In the genomic region with DNA sequence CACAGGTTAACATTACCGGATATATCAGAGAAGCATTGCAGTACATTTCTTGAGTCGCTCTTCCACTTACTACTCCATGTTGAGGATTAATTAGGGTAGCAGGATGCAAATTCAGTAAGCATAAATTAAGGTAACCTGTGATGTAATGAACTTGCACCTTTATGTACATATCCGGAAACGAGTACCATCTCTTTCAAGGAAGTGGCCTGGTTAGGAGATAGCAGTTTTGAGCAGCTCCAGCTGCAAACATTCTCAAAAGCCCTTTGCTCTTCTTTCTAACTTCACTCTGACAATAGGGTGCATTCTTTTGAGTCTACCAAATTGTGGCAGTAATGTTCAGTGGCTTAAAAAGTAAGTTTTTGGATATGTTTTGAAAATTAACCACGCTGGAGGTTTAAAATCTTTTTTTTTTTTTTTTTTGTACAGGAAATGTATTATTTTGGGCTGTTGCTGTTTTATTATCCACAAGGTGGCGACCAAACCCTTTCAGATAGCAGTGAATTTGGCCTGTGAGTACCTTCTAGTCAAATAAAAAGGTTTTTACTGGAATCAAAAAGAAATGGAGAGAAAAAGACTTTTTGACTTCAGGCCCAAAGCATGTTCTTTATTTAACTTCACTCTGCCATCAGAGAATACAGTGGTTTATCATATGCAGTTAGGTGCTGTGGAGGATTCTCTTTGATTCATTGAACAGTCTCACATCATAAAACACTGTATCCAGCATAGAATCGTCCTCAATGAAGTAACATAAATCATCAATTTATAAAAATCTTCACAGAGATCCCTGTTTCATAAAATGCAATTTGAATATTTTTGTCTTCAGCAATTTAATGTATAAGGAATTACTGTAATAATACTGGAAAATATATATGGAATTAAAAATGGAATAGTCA, we compare ENCODE assay signal across 8 cellular contexts. TPM values are rescaled to one million over a fixed set of nuclear protein-coding genes. Genes with fewer than 3 reads are reported as not detected.
DNase-seq lines count a peak whose midpoint lies in the region; ATAC-seq and TF ChIP-seq lines count a peak whose summit lies in the region.

No MANE protein-coding gene starts in this region.

- H4K20me1 ChIP-seq in H9 (ENCODE audit: control insufficient read depth, insufficient read depth, insufficient read length): no peaks in the 10 kb centered on the region

- no peaks in the 10 kb centered on the region for H3K79me2 ChIP-seq in H9 (ENCODE audit: insufficient read depth, low read length)

- H3K4me1 Mint-ChIP-seq in H9: peaks cover 11 to 15% of the 10 kb centered on the region in 2 experiments
- peaks cover 24% of the 10 kb centered on the region for H3K4me1 Mint-ChIP-seq in activated naive CD8-positive, alpha-beta T cell (ENCODE audit: low read depth)
- peaks cover 16% of the 10 kb centered on the region for H3K4me1 Mint-ChIP-seq in stimulated activated naive CD8-positive, alpha-beta T cell treated with anti-CD3 and anti-CD28 coated beads, Interleukin-15, amount 100 ng/mL, for 72 hours

- WGBS in H9 (ENCODE audit: extremely low coverage, insufficient read length, low lambda C conversion rate): no CpG with 5 or more reads among the region's 7 CpGs

- no peak overlapping the region for H3K27ac Mint-ChIP-seq in H9
- peak overlapping the region; percentile 88 for H3K27ac Mint-ChIP-seq in activated naive CD8-positive, alpha-beta T cell
- peak overlapping the region; percentile 94 to 96 for H3K27ac Mint-ChIP-seq in stimulated activated naive CD8-positive, alpha-beta T cell treated with anti-CD3 and anti-CD28 coated beads, Interleukin-15, amount 100 ng/mL, for 72 hours

- no peaks in the 10 kb centered on the region for H3K27me3 ChIP-seq in H9 (ENCODE audit: insufficient read depth, low read length)

- no peak overlapping the region for H3T11ph ChIP-seq in H9 (ENCODE audit: low read length)

- H3K27ac ChIP-seq in H9 (ENCODE audit: insufficient read length, low read depth, low read length): no peak overlapping the region

- H3K4me1 ChIP-seq in H9 (ENCODE audit: insufficient read depth, low read length): no peaks in the 10 kb centered on the region

- H2BK20ac ChIP-seq in H9 (ENCODE audit: low read depth, low read length, poor library complexity, severe bottlenecking): peak overlapping the region; percentile 26

- no peak overlapping the region for H3K18ac ChIP-seq in H9 (ENCODE audit: insufficient read length, low read depth, low read length)

- no peak overlapping the region for H4K91ac ChIP-seq in H9 (ENCODE audit: insufficient read length, low read depth, low read length)

- H3K14ac ChIP-seq in H9 (ENCODE audit: insufficient read depth, low read length): no peak overlapping the region

- no peaks in the 10 kb centered on the region for H3K9me3 ChIP-seq in H9 (ENCODE audit: control insufficient read depth, low read depth, low read length)

- no peak overlapping the region for H2BK120ac ChIP-seq in H9 (ENCODE audit: low read depth, low read length, poor library complexity, severe bottlenecking)

- no peak overlapping the region for H2BK12ac ChIP-seq in H9 (ENCODE audit: insufficient read length, low read depth, low read length)

- H2BK5ac ChIP-seq in H9 (ENCODE audit: insufficient read length, low read length): no peak overlapping the region

- intact Hi-C loops in left ventricle myocardium superior (cut with micrococcal nuclease): no loop called here

- no peak overlapping the region for H3K4me2 ChIP-seq in H9 (ENCODE audit: insufficient read depth, insufficient read length, low read length)

- no peak overlapping the region for H2BK15ac ChIP-seq in H9 (ENCODE audit: low read depth, low read length)

- H3K79me1 ChIP-seq in H9 (ENCODE audit: insufficient read depth, low read depth, low read length, poor library complexity, severe bottlenecking): no peaks in the 10 kb centered on the region

- peak; percentile 40 for ATAC-seq in left ventricle myocardium superior
- peak; percentile 79 for ATAC-seq in stimulated activated naive CD8-positive, alpha-beta T cell treated with anti-CD3 and anti-CD28 coated beads, Interleukin-15, amount 100 ng/mL, for 72 hours
- ATAC-seq in GM18873 (IDR thresholded peaks at IDR 0.05; ENCODE audit: low FRiP score, unreplicated experiment): no peak

- no peaks in the 10 kb centered on the region; a peak in 1 of 5 replicates for H3K9me3 Mint-ChIP-seq in H9
- no peaks in the 10 kb centered on the region for H3K9me3 Mint-ChIP-seq in activated naive CD8-positive, alpha-beta T cell (ENCODE audit: low read depth)
- no peaks in the 10 kb centered on the region for H3K9me3 Mint-ChIP-seq in stimulated activated naive CD8-positive, alpha-beta T cell treated with anti-CD3 and anti-CD28 coated beads, Interleukin-15, amount 100 ng/mL, for 72 hours

- no peak overlapping the region for H2AFZ ChIP-seq in H9 (ENCODE audit: low read length)

- H3K4me3 Mint-ChIP-seq in H9: no peak overlapping the region
- H3K4me3 Mint-ChIP-seq in activated naive CD8-positive, alpha-beta T cell: peak overlapping the region; percentile 68
- peak overlapping the region; percentile 75 to 77 for H3K4me3 Mint-ChIP-seq in stimulated activated naive CD8-positive, alpha-beta T cell treated with anti-CD3 and anti-CD28 coated beads, Interleukin-15, amount 100 ng/mL, for 72 hours

- no peak overlapping the region for H2AK5ac ChIP-seq in H9 (ENCODE audit: insufficient read length, low read length)

- H3K9ac ChIP-seq in H9 (ENCODE audit: extremely low read depth, insufficient read length, low read length): no peak overlapping the region

- H4K8ac ChIP-seq in H9 (replicated peaks; ENCODE audit: insufficient read length, low read depth, low read length): no peak overlapping the region

- no peaks in the 10 kb centered on the region for H3K23me2 ChIP-seq in H9 (ENCODE audit: insufficient read length, low read depth, low read length, poor library complexity, severe bottlenecking)

- H3K36me3 Mint-ChIP-seq in H9 (ENCODE audit: insufficient read depth in 1 of 3, low read depth in 3 of 3): peaks cover 5 to 8% (median 8%) of the 10 kb centered on the region in 3 experiments; a peak in 5 of 7 replicates
- no peaks in the 10 kb centered on the region for H3K36me3 Mint-ChIP-seq in activated naive CD8-positive, alpha-beta T cell

- no peak overlapping the region for H3K4ac ChIP-seq in H9 (ENCODE audit: low read depth, low read length)

- peak; percentile 21 to 36 for DNase-seq in activated CD4-positive, alpha-beta T cell treated with anti-CD3 and anti-CD28 coated beads for 4 hours
- DNase-seq in activated CD4-positive, alpha-beta T cell treated with anti-CD3 and anti-CD28 coated beads, Interleukin-2, amount 50 U/mL, for 4 hours: no peak
- DNase-seq in H9 (no peak), NCI-H2227 treated with DMSO at 0.1 percent for 48 hours (lab: John Stamatoyannopoulos, UW) (peak; percentile 52), left ventricle myocardium superior (no peak)
- peak; percentile 19 to 34 for DNase-seq in stimulated activated naive CD8-positive, alpha-beta T cell treated with anti-CD3 and anti-CD28 coated beads, Interleukin-15, amount 100 ng/mL, for 72 hours

- H4K5ac ChIP-seq in H9 (ENCODE audit: insufficient read length, low read depth, low read length): no peak overlapping the region

- no peak overlapping the region for H3K23ac ChIP-seq in H9 (ENCODE audit: insufficient read length, low read depth, low read length)

- no peaks in the 10 kb centered on the region for H3K27me3 Mint-ChIP-seq in H9 (ENCODE audit: low read depth)
- H3K27me3 Mint-ChIP-seq in activated naive CD8-positive, alpha-beta T cell: no peaks in the 10 kb centered on the region
- H3K27me3 Mint-ChIP-seq in stimulated activated naive CD8-positive, alpha-beta T cell treated with anti-CD3 and anti-CD28 coated beads, Interleukin-15, amount 100 ng/mL, for 72 hours: no peaks in the 10 kb centered on the region

- peak; percentile 78 for TF ChIP-seq CTCF in H9 (conservative IDR thresholded peaks at IDR 0.05)

- no peak overlapping the region for H3K56ac ChIP-seq in H9 (ENCODE audit: insufficient read length, low read depth, low read length)

RNA-seq across cellular contexts. Expression of a gene that starts 8.9 kb away (rescaled TPM):
- total RNA-seq in H9 (2021): 22.8 and 24.5 TPM in 2 replicates
- total RNA-seq in left ventricle myocardium superior: 37.6 TPM

RNA-seq across cellular contexts. Expression of a gene that starts 9.0 kb away (rescaled TPM):
- 3.1 and 3.2 TPM in 2 replicates for total RNA-seq in H9 (2021)
- 13.7 TPM for total RNA-seq in left ventricle myocardium superior

RNA-seq across cellular contexts. Expression of a gene that starts 9.1 kb away (rescaled TPM):
- total RNA-seq in H9 (2021): 0.79 and 0.97 TPM in 2 replicates
- 1.6 TPM for total RNA-seq in left ventricle myocardium superior

RNA-seq across cellular contexts. Expression of a gene that starts 15.6 kb away (rescaled TPM):
- 0.70 and 0.94 TPM in 2 replicates for total RNA-seq in H9 (2021)
- total RNA-seq in left ventricle myocardium superior: 2.8 TPM

Comparison
In these comparisons a context has a peak if more than half of its experiments do, and no peak if none do; other contexts are left out.
1. DNase-seq: peak in activated CD4-positive, alpha-beta T cell treated with anti-CD3 and anti-CD28 coated beads for 4 hours (2 of 2), NCI-H2227 treated with DMSO at 0.1 percent for 48 hours (single experiment) and stimulated activated naive CD8-positive, alpha-beta T cell treated with anti-CD3 and anti-CD28 coated beads, Interleukin-15, amount 100 ng/mL, for 72 hours (2 of 2); none in activated CD4-positive, alpha-beta T cell treated with anti-CD3 and anti-CD28 coated beads, Interleukin-2, amount 50 U/mL, for 4 hours (0 of 2), H9 (single experiment) and left ventricle myocardium superior (single experiment).
2. H3K27ac Mint-ChIP-seq: peak in activated naive CD8-positive, alpha-beta T cell (single experiment) and stimulated activated naive CD8-positive, alpha-beta T cell treated with anti-CD3 and anti-CD28 coated beads, Interleukin-15, amount 100 ng/mL, for 72 hours (2 of 2); none in H9 (0 of 3).
3. H3K4me3 Mint-ChIP-seq: peak in activated naive CD8-positive, alpha-beta T cell (single experiment) and stimulated activated naive CD8-positive, alpha-beta T cell treated with anti-CD3 and anti-CD28 coated beads, Interleukin-15, amount 100 ng/mL, for 72 hours (2 of 2); none in H9 (0 of 2).